13 cellular contexts compared by ENCODE assay signal in genomic region chr10:132443998-132444876, GRCh38. TPM values are rescaled to one million over a fixed set of nuclear protein-coding genes. Genes with fewer than 3 reads are reported as not detected.
DNase-seq lines count a peak whose midpoint lies in the region; ATAC-seq, FAIRE-seq and TF ChIP-seq lines count a peak whose summit lies in the region.
"Had no signal": no experiment of that assay in that cellular context is flagged by ENCODE, and none has a peak within 500 bp of the region (broad histone marks: within the 10 kb centered on the region; RNA-seq: fewer than 3 reads in every experiment).

No MANE protein-coding gene starts in this region.

- peaks cover 8% of the 10 kb centered on the region; the same call in 1 of the 2 replicates for H3K9me1 ChIP-seq in IMR-90 (ENCODE audit: insufficient read depth, low read length)

- no peaks in the 10 kb centered on the region for H3K9me3 ChIP-seq in CD8-positive, alpha-beta memory T cell (ENCODE audit: low read length)
- no peaks in the 10 kb centered on the region for H3K9me3 ChIP-seq in IMR-90 (ENCODE audit: control insufficient read depth, insufficient read depth, low read length)
- H3K9me3 ChIP-seq: SK-N-SH, suprapubic skin had no signal

- H3K36me3 Mint-ChIP-seq in CD8-positive, alpha-beta memory T cell, result no peaks in the 10 kb centered on the region
- H3K36me3 Mint-ChIP-seq in T-helper 1 cell treated with Interleukin-12 subunit alpha and Interleukin-12 subunit beta and Interleukin-4 antibody, amounts not matched to agents 30 μg/mL and 1 μg/mL, for 36 hours (ENCODE audit: low read depth), result no peaks in the 10 kb centered on the region

- ATAC-seq in IMR-90 (ENCODE audit: low read depth) (no peak), GM21528 (IDR thresholded peaks at IDR 0.05; ENCODE audit: low FRiP score, unreplicated experiment) (no peak)
- ATAC-seq: left ventricle myocardium superior had no signal

- H4K8ac ChIP-seq in IMR-90 (ENCODE audit: low read depth in 2 of 2, low read length in 2 of 2), result peak overlapping the region in 1 of 2 experiments; percentile 10; a peak in 1 of 4 replicates

- in situ Hi-C loops in IMR-90 (cut with MboI; ENCODE audit: low sequenced_read_pairs), result no loop called here

- POLR2A ChIA-PET in CD8-positive, alpha-beta memory T cell (lab: Charles Lee), result interaction anchor here (0.6 kb wide), 1 partner anchor 40 kb away, joined by 3 read pairs; no protein-coding TSS in a partner anchor
- POLR2A ChIA-PET in IMR-90 (lab: Charles Lee; ENCODE audit: unreplicated experiment), result no interaction called here

- intact Hi-C loops in IMR-90 (cut with micrococcal nuclease), result no loop called here

- no TSS peak for BruUV-seq in IMR-90 (replicated peaks; lab: Mats Ljungman, UMichigan)

- no peak overlapping the region for H2BK20ac ChIP-seq in IMR-90 (ENCODE audit: low read depth, low read length)

- H3K4me2 ChIP-seq in IMR-90 (ENCODE audit: low read depth, low read length), result no peak overlapping the region
- H3K4me2 ChIP-seq: SK-N-SH, smooth muscle cell had no signal

- H3K4me1 ChIP-seq in CD8-positive, alpha-beta memory T cell (ENCODE audit: insufficient read depth, low read length), result peaks cover 43% of the 10 kb centered on the region
- peaks cover 11% of the 10 kb centered on the region for H3K4me1 ChIP-seq in IMR-90 (ENCODE audit: control insufficient read depth, insufficient read depth, low read length)

- no peak overlapping the region for H2BK15ac ChIP-seq in IMR-90 (ENCODE audit: low read depth, low read length)

- no peak overlapping the region for H3K18ac ChIP-seq in IMR-90 (ENCODE audit: low read depth, low read length)

- H3K4ac ChIP-seq in IMR-90 (ENCODE audit: low read depth, low read length), result no peak overlapping the region

- peak overlapping the region in 5 of 8 donors; percentile 53 to 87 (median 82) for H3K27ac Mint-ChIP-seq in CD8-positive, alpha-beta memory T cell
- peak overlapping the region; percentile 90 for H3K27ac Mint-ChIP-seq in T-helper 1 cell treated with Interleukin-12 subunit alpha and Interleukin-12 subunit beta and Interleukin-4 antibody, amounts not matched to agents 30 μg/mL and 1 μg/mL, for 36 hours

- no peak overlapping the region for H3K9ac ChIP-seq in IMR-90 (ENCODE audit: low read depth, low read length)
- H3K9ac ChIP-seq: SK-N-SH had no signal

- FAIRE-seq in D721Med (lab: Jason Lieb, UNC), result no peak
- FAIRE-seq: endothelial cell of umbilical vein had no signal

- 63% methylated on average over 6 of the region's 13 CpGs; no CpG with 5 or more reads in 1 of the 2 experiments for WGBS in IMR-90 (ENCODE audit: extremely low coverage in 2 of 2, insufficient read length in 1 of 2), 2 experiments

- H3K23ac ChIP-seq in IMR-90 (ENCODE audit: low read depth, low read length), result no peak overlapping the region

- H3K4me3 ChIP-seq in CD8-positive, alpha-beta memory T cell (ENCODE audit: low read length), result no peak overlapping the region
- no peak overlapping the region for H3K4me3 ChIP-seq in IMR-90 (ENCODE audit: insufficient read depth, low read depth, low read length)
- H3K4me3 ChIP-seq: smooth muscle cell, suprapubic skin had no signal

- no peaks in the 10 kb centered on the region for H3K79me1 ChIP-seq in IMR-90 (ENCODE audit: low read depth in 1 of 2, low read length in 2 of 2)

- TF ChIP-seq POLR2A in IMR-90 (IDR thresholded peaks at IDR 0.05; ENCODE audit: low read depth, low read length), result no peak

- no peak overlapping the region for H3K56ac ChIP-seq in IMR-90 (ENCODE audit: extremely low read depth, insufficient read depth, low read length)

- no peak for TF ChIP-seq RAD21 in IMR-90 (IDR thresholded peaks at IDR 0.05; ENCODE audit: low read length)

- dilution Hi-C loops in IMR-90 (cut with HindIII; ENCODE audit: low sequenced_read_pairs, unreplicated experiment), result no loop called here

- H2AK5ac ChIP-seq in IMR-90 (ENCODE audit: low read depth, low read length), result no peak overlapping the region

- DNase-seq in CD8-positive, alpha-beta memory T cell, result no peak
- no peak for DNase-seq in IMR-90
- peak; percentile 93 for DNase-seq in left kidney (ENCODE audit: low read depth, low spot score)
- no peak for DNase-seq in A172 (ENCODE audit: low spot score)
- DNase-seq in GM10266 (ENCODE audit: extremely low spot score), result no peak
- no peak for DNase-seq in D721Med (ENCODE audit: insufficient read length, low spot score)
- DNase-seq: left ventricle myocardium superior had no signal

- peak overlapping the region; percentile 21 for H2AFZ ChIP-seq in IMR-90 (replicated peaks; ENCODE audit: low read length, poor library complexity)

- no peak overlapping the region for H3K27ac ChIP-seq in CD8-positive, alpha-beta memory T cell (ENCODE audit: low read depth, low read length)
- H3K27ac ChIP-seq in IMR-90 (ENCODE audit: insufficient read depth, low read length), result no peak overlapping the region
- H3K27ac ChIP-seq: suprapubic skin had no signal

- H4K20me1 ChIP-seq in IMR-90 (ENCODE audit: insufficient read depth, low read length), result no peaks in the 10 kb centered on the region

- no peaks in the 10 kb centered on the region for H3K9me3 Mint-ChIP-seq in CD8-positive, alpha-beta memory T cell
- peaks cover 4% of the 10 kb centered on the region for H3K9me3 Mint-ChIP-seq in T-helper 1 cell treated with Interleukin-12 subunit alpha and Interleukin-12 subunit beta and Interleukin-4 antibody, amounts not matched to agents 30 μg/mL and 1 μg/mL, for 36 hours

- H2BK5ac ChIP-seq in IMR-90 (ENCODE audit: low read depth, low read length, poor library complexity, severe bottlenecking), result no peak overlapping the region

- no peak overlapping the region for H4K91ac ChIP-seq in IMR-90 (ENCODE audit: insufficient read depth, low read depth, low read length)

- no peak overlapping the region for H3K4me3 Mint-ChIP-seq in CD8-positive, alpha-beta memory T cell
- no peak overlapping the region for H3K4me3 Mint-ChIP-seq in T-helper 1 cell treated with Interleukin-12 subunit alpha and Interleukin-12 subunit beta and Interleukin-4 antibody, amounts not matched to agents 30 μg/mL and 1 μg/mL, for 36 hours

- H3K27me3 ChIP-seq in CD8-positive, alpha-beta memory T cell (ENCODE audit: insufficient read depth, low read length, poor library complexity, severe bottlenecking), result no peaks in the 10 kb centered on the region
- no peaks in the 10 kb centered on the region; the same call in 1 of the 2 replicates for H3K27me3 ChIP-seq in IMR-90 (ENCODE audit: control insufficient read depth, insufficient read depth, low read length)
- H3K27me3 ChIP-seq: suprapubic skin had no signal

- H3K14ac ChIP-seq in IMR-90 (replicated peaks; ENCODE audit: low read depth, low read length), result no peak overlapping the region

- no peaks in the 10 kb centered on the region for H3K36me3 ChIP-seq in CD8-positive, alpha-beta memory T cell (ENCODE audit: insufficient read depth, low read length)
- H3K36me3 ChIP-seq in IMR-90 (ENCODE audit: control insufficient read depth, insufficient read depth, low read length), result no peaks in the 10 kb centered on the region
- H3K36me3 ChIP-seq: suprapubic skin had no signal

- no peak overlapping the region for H2AK9ac ChIP-seq in IMR-90 (replicated peaks; ENCODE audit: low read depth, low read length, poor library complexity)

- TF ChIP-seq CTCF in IMR-90 (conservative IDR thresholded peaks at IDR 0.05; ENCODE audit: low read depth, low read length) (no peak), GM10266 (IDR thresholded peaks at IDR 0.05; ENCODE audit: control insufficient read depth, insufficient read depth, low read depth, missing control alignments) (no peak), D721Med (IDR thresholded peaks at IDR 0.05; ENCODE audit: insufficient read depth, missing control alignments) (no peak)

- peaks cover 23 to 45% (median 32%) of the 10 kb centered on the region in 3 donors for H3K4me1 Mint-ChIP-seq in CD8-positive, alpha-beta memory T cell
- peaks cover 29% of the 10 kb centered on the region for H3K4me1 Mint-ChIP-seq in T-helper 1 cell treated with Interleukin-12 subunit alpha and Interleukin-12 subunit beta and Interleukin-4 antibody, amounts not matched to agents 30 μg/mL and 1 μg/mL, for 36 hours (ENCODE audit: low read depth)

- H2BK120ac ChIP-seq in IMR-90 (ENCODE audit: low read depth, low read length), result no peak overlapping the region

- CTCF ChIA-PET in CD8-positive, alpha-beta memory T cell (lab: Charles Lee), result interaction anchor here (0.8 to 2.0 kb wide), 11 partner anchors 10 to 259 kb away, joined by 3 to 6 read pairs (median 3); no protein-coding TSS in a partner anchor
- CTCF ChIA-PET in IMR-90 (lab: Yijun Ruan, JAX), result interaction anchor here (1.1 kb wide), 1 partner anchor 33 kb away, joined by 5 read pairs; no protein-coding TSS in a partner anchor

- no peak overlapping the region for H4K5ac ChIP-seq in IMR-90 (ENCODE audit: low read depth, low read length)

- no peaks in the 10 kb centered on the region for H3K27me3 Mint-ChIP-seq in CD8-positive, alpha-beta memory T cell
- H3K27me3 Mint-ChIP-seq in T-helper 1 cell treated with Interleukin-12 subunit alpha and Interleukin-12 subunit beta and Interleukin-4 antibody, amounts not matched to agents 30 μg/mL and 1 μg/mL, for 36 hours (ENCODE audit: low read depth), result no peaks in the 10 kb centered on the region

TF ChIP-seq in IMR-90, 13 proteins besides CTCF, POLR2A, EP300 and RAD21 (continues in another document):
- TF ChIP-seq SMC3 (IDR thresholded peaks at IDR 0.05; ENCODE audit: low read depth, low read length), result no peak
- no peak for TF ChIP-seq RCOR1 (IDR thresholded peaks at IDR 0.05; ENCODE audit: insufficient replicate concordance, low read length)
- no peak for TF ChIP-seq FOS (IDR thresholded peaks at IDR 0.05; ENCODE audit: low read depth, low read length)
- TF ChIP-seq MXI1 (IDR thresholded peaks at IDR 0.05; ENCODE audit: borderline replicate concordance, low read depth, low read length), result no peak
- TF ChIP-seq MAZ (IDR thresholded peaks at IDR 0.05; ENCODE audit: borderline replicate concordance, low read depth, low read length), result no peak
- TF ChIP-seq BHLHE40 (IDR thresholded peaks at IDR 0.05; ENCODE audit: low read depth, low read length), result no peak
- no peak for TF ChIP-seq CHD1 (IDR thresholded peaks at IDR 0.05; ENCODE audit: low read depth, low read length)
- TF ChIP-seq MAFK (IDR thresholded peaks at IDR 0.05; ENCODE audit: low read depth, low read length), result no peak
- TF ChIP-seq CEBPB (IDR thresholded peaks at IDR 0.05; ENCODE audit: low read depth, low read length), result no peak

RNA-seq across cellular contexts. Expression of gene PWWP2B, which starts 47.2 kb away (rescaled TPM):
- total RNA-seq in CD8-positive, alpha-beta memory T cell, result 1 to 10 TPM; 3.1 to 3.7 TPM
- 4.4 TPM for polyA plus RNA-seq in CD8-positive, alpha-beta memory T cell
- 1.9 and 2.2 TPM in 2 replicates for total RNA-seq in IMR-90 (2012; rRNA removed)
- polyA plus RNA-seq in IMR-90 (2012; rRNA removed), result 1.7 and 2.1 TPM in 2 replicates
- 2.2 and 3.6 TPM in 2 replicates for polyA plus RNA-seq in IMR-90 (2012; cell fraction: cytosol; rRNA removed)
- 1.8 and 4.6 TPM in 2 replicates for polyA plus RNA-seq in IMR-90 (2012; cell fraction: nucleus; rRNA removed; ENCODE audit: low replicate concordance)
- 12.1 and 20.9 TPM in 2 replicates for total RNA-seq in A172 (2014; rRNA removed; shearing (Covaris generic))
